ENCODE assay signal across 1 cellular context in the genomic region with DNA sequence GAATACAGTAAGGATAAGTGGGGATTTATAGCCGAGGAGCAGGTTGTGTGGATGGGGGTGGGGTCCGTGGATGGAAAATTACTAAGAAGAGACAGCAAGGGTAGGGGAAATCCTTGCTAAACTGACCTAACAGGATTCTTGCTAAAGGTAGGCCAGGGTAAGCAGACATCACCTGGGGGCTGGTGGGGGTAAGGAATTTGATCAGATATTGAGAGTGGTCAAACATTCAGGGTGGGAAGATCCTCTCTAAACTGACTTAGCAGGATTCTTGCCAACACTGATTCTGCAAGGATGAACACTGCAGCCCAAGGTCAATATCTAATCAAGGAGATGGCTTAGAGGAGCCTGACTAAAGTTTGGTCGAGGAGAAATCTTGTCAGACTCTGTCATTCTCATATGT.
TF ChIP-seq lines count a peak whose summit lies in the region.

No MANE protein-coding gene starts in this region.

TF ChIP-seq in HepG2, 621 proteins besides CTCF, POLR2A, EP300 and RAD21:
- TF ChIP-seq NR2F2 (IDR thresholded peaks at IDR 0.05; ENCODE audit: borderline replicate concordance, low read depth) (no peak), CREB3 (CRISPR knock-in tag; IDR thresholded peaks at IDR 0.05) (no peak), ZNF609 (CRISPR knock-in tag; IDR thresholded peaks at IDR 0.05; ENCODE audit: borderline replicate concordance) (no peak), ZNF792 (CRISPR knock-in tag; IDR thresholded peaks at IDR 0.05) (no peak), GZF1 (CRISPR knock-in tag; IDR thresholded peaks at IDR 0.05) (no peak), ARNT2 (CRISPR knock-in tag; IDR thresholded peaks at IDR 0.05; ENCODE audit: low read depth) (no peak), TCF7 (IDR thresholded peaks at IDR 0.05; ENCODE audit: low read depth) (no peak), ATF1 (CRISPR knock-in tag; IDR thresholded peaks at IDR 0.05) (no peak), ZNF510 (CRISPR knock-in tag; IDR thresholded peaks at IDR 0.05; ENCODE audit: low read depth) (no peak), ZSCAN5A (CRISPR knock-in tag; IDR thresholded peaks at IDR 0.05; ENCODE audit: borderline replicate concordance) (no peak), SMAD3 (CRISPR knock-in tag; IDR thresholded peaks at IDR 0.05) (no peak), U2AF2 (IDR thresholded peaks at IDR 0.05; ENCODE audit: low read depth, low read length) (no peak), ZNF644 (CRISPR knock-in tag; IDR thresholded peaks at IDR 0.05; ENCODE audit: low read depth) (no peak), ZKSCAN5 (CRISPR knock-in tag; IDR thresholded peaks at IDR 0.05) (no peak), KDM2A (CRISPR knock-in tag; IDR thresholded peaks at IDR 0.05; ENCODE audit: borderline replicate concordance, low read depth) (no peak), SOX5 (CRISPR knock-in tag; IDR thresholded peaks at IDR 0.05; ENCODE audit: borderline replicate concordance) (no peak)
- TF ChIP-seq, protein P1, sequence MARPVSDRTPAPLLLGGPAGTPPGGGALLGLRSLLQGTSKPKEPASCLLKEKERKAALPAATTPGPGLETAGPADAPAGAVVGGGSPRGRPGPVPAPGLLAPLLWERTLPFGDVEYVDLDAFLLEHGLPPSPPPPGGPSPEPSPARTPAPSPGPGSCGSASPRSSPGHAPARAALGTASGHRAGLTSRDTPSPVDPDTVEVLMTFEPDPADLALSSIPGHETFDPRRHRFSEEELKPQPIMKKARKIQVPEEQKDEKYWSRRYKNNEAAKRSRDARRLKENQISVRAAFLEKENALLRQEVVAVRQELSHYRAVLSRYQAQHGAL (CRISPR knock-in tag; IDR thresholded peaks at IDR 0.05; ENCODE audit: not compliant biosample characterization): no peak
- TF ChIP-seq, protein P2, sequence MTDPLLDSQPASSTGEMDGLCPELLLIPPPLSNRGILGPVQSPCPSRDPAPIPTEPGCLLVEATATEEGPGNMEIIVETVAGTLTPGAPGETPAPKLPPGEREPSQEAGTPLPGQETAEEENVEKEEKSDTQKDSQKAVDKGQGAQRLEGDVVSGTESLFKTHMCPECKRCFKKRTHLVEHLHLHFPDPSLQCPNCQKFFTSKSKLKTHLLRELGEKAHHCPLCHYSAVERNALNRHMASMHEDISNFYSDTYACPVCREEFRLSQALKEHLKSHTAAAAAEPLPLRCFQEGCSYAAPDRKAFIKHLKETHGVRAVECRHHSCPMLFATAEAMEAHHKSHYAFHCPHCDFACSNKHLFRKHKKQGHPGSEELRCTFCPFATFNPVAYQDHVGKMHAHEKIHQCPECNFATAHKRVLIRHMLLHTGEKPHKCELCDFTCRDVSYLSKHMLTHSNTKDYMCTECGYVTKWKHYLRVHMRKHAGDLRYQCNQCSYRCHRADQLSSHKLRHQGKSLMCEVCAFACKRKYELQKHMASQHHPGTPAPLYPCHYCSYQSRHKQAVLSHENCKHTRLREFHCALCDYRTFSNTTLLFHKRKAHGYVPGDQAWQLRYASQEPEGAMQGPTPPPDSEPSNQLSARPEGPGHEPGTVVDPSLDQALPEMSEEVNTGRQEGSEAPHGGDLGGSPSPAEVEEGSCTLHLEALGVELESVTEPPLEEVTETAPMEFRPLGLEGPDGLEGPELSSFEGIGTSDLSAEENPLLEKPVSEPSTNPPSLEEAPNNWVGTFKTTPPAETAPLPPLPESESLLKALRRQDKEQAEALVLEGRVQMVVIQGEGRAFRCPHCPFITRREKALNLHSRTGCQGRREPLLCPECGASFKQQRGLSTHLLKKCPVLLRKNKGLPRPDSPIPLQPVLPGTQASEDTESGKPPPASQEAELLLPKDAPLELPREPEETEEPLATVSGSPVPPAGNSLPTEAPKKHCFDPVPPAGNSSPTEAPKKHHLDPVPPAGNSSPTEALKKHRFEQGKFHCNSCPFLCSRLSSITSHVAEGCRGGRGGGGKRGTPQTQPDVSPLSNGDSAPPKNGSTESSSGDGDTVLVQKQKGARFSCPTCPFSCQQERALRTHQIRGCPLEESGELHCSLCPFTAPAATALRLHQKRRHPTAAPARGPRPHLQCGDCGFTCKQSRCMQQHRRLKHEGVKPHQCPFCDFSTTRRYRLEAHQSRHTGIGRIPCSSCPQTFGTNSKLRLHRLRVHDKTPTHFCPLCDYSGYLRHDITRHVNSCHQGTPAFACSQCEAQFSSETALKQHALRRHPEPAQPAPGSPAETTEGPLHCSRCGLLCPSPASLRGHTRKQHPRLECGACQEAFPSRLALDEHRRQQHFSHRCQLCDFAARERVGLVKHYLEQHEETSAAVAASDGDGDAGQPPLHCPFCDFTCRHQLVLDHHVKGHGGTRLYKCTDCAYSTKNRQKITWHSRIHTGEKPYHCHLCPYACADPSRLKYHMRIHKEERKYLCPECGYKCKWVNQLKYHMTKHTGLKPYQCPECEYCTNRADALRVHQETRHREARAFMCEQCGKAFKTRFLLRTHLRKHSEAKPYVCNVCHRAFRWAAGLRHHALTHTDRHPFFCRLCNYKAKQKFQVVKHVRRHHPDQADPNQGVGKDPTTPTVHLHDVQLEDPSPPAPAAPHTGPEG (CRISPR knock-in tag; IDR thresholded peaks at IDR 0.05): no peak
